16 cellular contexts compared by ENCODE assay signal in the genomic region with DNA sequence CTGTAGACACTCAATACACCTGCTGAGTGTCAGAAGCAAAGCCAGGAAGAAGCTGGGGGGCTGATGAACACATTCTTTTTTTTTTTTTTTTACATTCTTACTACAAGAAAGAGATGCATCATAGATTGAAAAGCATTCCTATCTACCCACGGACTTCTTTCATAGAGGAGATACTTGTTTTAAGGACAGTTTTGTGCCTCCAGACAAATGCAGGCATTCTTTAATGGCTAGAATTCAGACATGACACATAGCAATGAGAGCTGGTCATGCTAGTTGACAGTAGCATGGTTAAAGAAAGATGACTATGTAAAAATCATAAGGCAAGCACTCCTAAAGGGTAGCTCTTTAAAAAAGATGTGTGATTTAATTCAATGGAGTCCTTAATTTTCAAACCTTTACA.
DNase-seq lines count a peak whose midpoint lies in the region; ATAC-seq and TF ChIP-seq lines count a peak whose summit lies in the region.
"Had no signal": no experiment of that assay in that cellular context is flagged by ENCODE, and none has a peak within 500 bp of the region (broad histone marks: within the 10 kb centered on the region; RNA-seq: fewer than 3 reads in every experiment).

No MANE protein-coding gene starts in this region.

- H3K4me3 ChIP-seq in epithelial cell of esophagus (ENCODE audit: low read length) (no peak overlapping the region), smooth muscle cell (no peak overlapping the region)
- H3K4me3 ChIP-seq: GM12878, HAP-1 had no signal

- H3K79me2 ChIP-seq in smooth muscle cell (ENCODE audit: low read depth), result no peaks in the 10 kb centered on the region

- TF ChIP-seq CTCF in epithelial cell of esophagus (IDR thresholded peaks at IDR 0.05; ENCODE audit: insufficient read depth, low read depth, low read length, missing control alignments) (no peak), smooth muscle cell (IDR thresholded peaks at IDR 0.05; ENCODE audit: borderline replicate concordance, insufficient read depth, poor library complexity, severe bottlenecking) (no peak)

- peak; percentile 79 for DNase-seq in EH (ENCODE audit: low read depth)
- DNase-seq in RPMI7951 (ENCODE audit: low read depth), result peak; percentile 50
- DNase-seq in epithelial cell of esophagus (ENCODE audit: low read depth), result peak; percentile 44
- DNase-seq in smooth muscle cell (lab: John Stamatoyannopoulos, UW; ENCODE audit: unreplicated experiment), result no peak
- DNase-seq: COR-L47; DMS153; NCI-H1436 treated with DMSO at 0.1 percent for 48 hours; NCI-H2081; NK-92 treated with Interleukin-12 subunit alpha and Interleukin-12 subunit beta, amount 100 ng/mL, for 24 hours; OCI-M1 had no signal

- H3K4me1 ChIP-seq in smooth muscle cell (ENCODE audit: low read depth), result peaks cover 57% of the 10 kb centered on the region

- no peak overlapping the region for H2AFZ ChIP-seq in smooth muscle cell (ENCODE audit: low read depth)

- no peaks in the 10 kb centered on the region for H3K36me3 ChIP-seq in smooth muscle cell (ENCODE audit: low read depth)
- H3K36me3 ChIP-seq: HAP-1 had no signal

- peak overlapping the region; percentile 79 for H3K27ac ChIP-seq in smooth muscle cell (ENCODE audit: low read depth)
- H3K27ac ChIP-seq: C4-2B had no signal

- WGBS in smooth muscle cell (ENCODE audit: low lambda C conversion rate), result 39% methylated on average over 1 of the region's 1 CpG

- no peak overlapping the region for H3K4me2 ChIP-seq in smooth muscle cell

- H3K9ac ChIP-seq in smooth muscle cell (ENCODE audit: low read depth), result no peak overlapping the region

- no peaks in the 10 kb centered on the region for H3K9me3 ChIP-seq in smooth muscle cell (replicated peaks; ENCODE audit: low read depth)
- H3K9me3 ChIP-seq: HAP-1 had no signal

- peaks cover 6% of the 10 kb centered on the region for H3K27me3 ChIP-seq in smooth muscle cell (ENCODE audit: low read depth)

- no peaks in the 10 kb centered on the region for H4K20me1 ChIP-seq in smooth muscle cell (ENCODE audit: low read depth)

- ATAC-seq in GM18502 (IDR thresholded peaks at IDR 0.05; ENCODE audit: poor library complexity, unreplicated experiment) (no peak), HG03097 (IDR thresholded peaks at IDR 0.05; ENCODE audit: low FRiP score, unreplicated experiment) (no peak), GM21619 (IDR thresholded peaks at IDR 0.05; ENCODE audit: unreplicated experiment) (no peak)
- ATAC-seq: GM12878 had no signal

- H3F3A ChIP-seq in smooth muscle cell (ENCODE audit: low read depth), result no peaks in the 10 kb centered on the region
